1 cellular context compared by ENCODE assay signal in genomic region chr16:19735074-19735867, GRCh38.
TF ChIP-seq lines count a peak whose summit lies in the region.

No MANE protein-coding gene starts in this region.

TF ChIP-seq in H1, 55 proteins besides CTCF, POLR2A, EP300 and RAD21:
- TF ChIP-seq RNF2 (IDR thresholded peaks at IDR 0.05; ENCODE audit: borderline replicate concordance, low read depth, low read length, missing control alignments, poor library complexity, severe bottlenecking), result no peak
- TF ChIP-seq MAFK (IDR thresholded peaks at IDR 0.05; ENCODE audit: low read depth, low read length), result no peak
- TF ChIP-seq GTF2F1 (IDR thresholded peaks at IDR 0.05; ENCODE audit: borderline replicate concordance, low read depth, low read length), result no peak
- TF ChIP-seq JUND (IDR thresholded peaks at IDR 0.05; ENCODE audit: low read length), result no peak
- TF ChIP-seq EGR1 (IDR thresholded peaks at IDR 0.05; ENCODE audit: borderline replicate concordance, low read depth, low read length), result no peak
- no peak for TF ChIP-seq CEBPB (IDR thresholded peaks at IDR 0.05; ENCODE audit: low read depth, low read length)
- no peak for TF ChIP-seq POU5F1 (IDR thresholded peaks at IDR 0.05; ENCODE audit: low read depth, low read length)
- no peak for TF ChIP-seq BACH1 (IDR thresholded peaks at IDR 0.05; ENCODE audit: low read length)
- TF ChIP-seq CHD1 (IDR thresholded peaks at IDR 0.05; ENCODE audit: low read depth, low read length), result no peak
- TF ChIP-seq HDAC2 (IDR thresholded peaks at IDR 0.05; ENCODE audit: borderline replicate concordance in 1 of 2, low read depth in 2 of 2, low read length in 2 of 2), result no peak
- TF ChIP-seq CREB1 (IDR thresholded peaks at IDR 0.05), result no peak
- TF ChIP-seq USF2 (IDR thresholded peaks at IDR 0.05; ENCODE audit: low read length), result no peak
